In genomic region chr9:98142925-98143481, GRCh38 we compare ENCODE assay signal across 18 cellular contexts. TPM values are rescaled to one million over a fixed set of nuclear protein-coding genes. Genes with fewer than 3 reads are reported as not detected.
DNase-seq lines count a peak whose midpoint lies in the region; TF ChIP-seq lines count a peak whose summit lies in the region.
"Had no signal": no experiment of that assay in that cellular context is flagged by ENCODE, and none has a peak within 500 bp of the region (broad histone marks: within the 10 kb centered on the region; RNA-seq: fewer than 3 reads in every experiment).

No MANE protein-coding gene starts in this region.

- peak; percentile 55 for DNase-seq in NCI-H69 (lab: John Stamatoyannopoulos, UW)
- peak in 1 of 2 donors; percentile 48 for DNase-seq in breast epithelium (ENCODE audit: low spot score in 2 of 2)
- peak; percentile 46 for DNase-seq in left kidney (ENCODE audit: low read depth, low spot score)
- DNase-seq in sigmoid colon, result peak; percentile 55
- DNase-seq in NCI-H1105 (lab: John Stamatoyannopoulos, UW), result no peak
- no peak for DNase-seq in GF-D8 (lab: John Stamatoyannopoulos, UW)
- no peak for DNase-seq in DMS153 (lab: John Stamatoyannopoulos, UW)
- DNase-seq in NCI-H446 (lab: John Stamatoyannopoulos, UW), result no peak
- DNase-seq: activated CD4-positive, alpha-beta memory T cell treated with anti-CD3 and anti-CD28 coated beads for 36 hours; activated T-cell treated with anti-CD3 and anti-CD28 coated beads, Interleukin-2, amount 50 U/mL, for 1 hour; Kasumi-1; mesenchymal stem cell; NCI-H526; nephron progenitor cell; SIG-M5 had no signal

- H3K27me3 ChIP-seq in breast epithelium, result no peaks in the 10 kb centered on the region
- H3K27me3 ChIP-seq in sigmoid colon, result no peaks in the 10 kb centered on the region
- H3K27me3 ChIP-seq: testis had no signal

- WGBS in sigmoid colon, 2 donors, result 67 to 83% methylated on average over 8 of the region's 8 CpGs

- TF ChIP-seq EP300 in sigmoid colon (IDR thresholded peaks at IDR 0.05), result no peak

- H3K4me1 ChIP-seq in breast epithelium, result peaks cover 0 to 17% of the 10 kb centered on the region in 2 donors
- no peaks in the 10 kb centered on the region for H3K4me1 ChIP-seq in sigmoid colon

- TF ChIP-seq CTCF in breast epithelium (IDR thresholded peaks at IDR 0.05) (no peak), sigmoid colon (IDR thresholded peaks at IDR 0.05) (no peak)

- TF ChIP-seq POLR2A in breast epithelium (IDR thresholded peaks at IDR 0.05), result no peak
- no peak for TF ChIP-seq POLR2A in sigmoid colon (IDR thresholded peaks at IDR 0.05)

- H3K36me3 ChIP-seq in breast epithelium (no peaks in the 10 kb centered on the region), sigmoid colon (no peaks in the 10 kb centered on the region)

- H3K9me3 ChIP-seq in breast epithelium (no peaks in the 10 kb centered on the region), sigmoid colon (no peaks in the 10 kb centered on the region)
- H3K9me3 ChIP-seq: Caco-2, testis had no signal

- H3K4me3 ChIP-seq in breast epithelium (no peak overlapping the region), sigmoid colon (no peak overlapping the region)
- H3K4me3 ChIP-seq: GM23338, testis had no signal

- intact Hi-C loops in breast epithelium (cut with DNase I; ENCODE audit: low total_unique reads), result no loop called here
- intact Hi-C loops in sigmoid colon (cut with DNase I), result no loop called here

- H3K27ac ChIP-seq in breast epithelium (peak overlapping the region; percentile 62 to 68), sigmoid colon (no peak overlapping the region)

RNA-seq across cellular contexts. Expression of gene TRIM14, which starts 24.0 kb away (rescaled TPM):
- total RNA-seq in breast epithelium, result 10 to 100 TPM in 2 of 3 donors, 1 to 10 TPM in 1; 8.8 to 14.9 (median 14.6) TPM
- 10 to 100 TPM in 2 of 4 donors, 1 to 10 TPM in 2; 7.2 to 13.2 (median 9.0) TPM for total RNA-seq in sigmoid colon
- polyA plus RNA-seq in sigmoid colon, result 10 to 100 TPM; 14.4 to 40.1 (median 17.8) TPM

RNA-seq across cellular contexts. Expression of gene CORO2A, which starts 49.4 kb away (rescaled TPM):
- total RNA-seq in breast epithelium (1 to 10 TPM; 1.4 to 7.2 (median 7.2) TPM), sigmoid colon (1 to 10 TPM; 1.2 to 1.8 (median 1.4) TPM)
- polyA plus RNA-seq in sigmoid colon, result 10 to 100 TPM; 16.8 to 39.6 (median 33.3) TPM

Comparison
In these comparisons a context has a peak if more than half of its experiments do, and no peak if none do; other contexts are left out.
1. DNase-seq: peak in NCI-H69 (single experiment), left kidney (single experiment) and sigmoid colon (single experiment); none in NCI-H1105 (single experiment), GF-D8 (single experiment), DMS153 (single experiment) and NCI-H446 (0 of 2).
2. H3K27ac ChIP-seq: peak in breast epithelium (2 of 2); none in sigmoid colon (0 of 4).